Comparison of ENCODE assay signal across 17 cellular contexts in the genomic region with DNA sequence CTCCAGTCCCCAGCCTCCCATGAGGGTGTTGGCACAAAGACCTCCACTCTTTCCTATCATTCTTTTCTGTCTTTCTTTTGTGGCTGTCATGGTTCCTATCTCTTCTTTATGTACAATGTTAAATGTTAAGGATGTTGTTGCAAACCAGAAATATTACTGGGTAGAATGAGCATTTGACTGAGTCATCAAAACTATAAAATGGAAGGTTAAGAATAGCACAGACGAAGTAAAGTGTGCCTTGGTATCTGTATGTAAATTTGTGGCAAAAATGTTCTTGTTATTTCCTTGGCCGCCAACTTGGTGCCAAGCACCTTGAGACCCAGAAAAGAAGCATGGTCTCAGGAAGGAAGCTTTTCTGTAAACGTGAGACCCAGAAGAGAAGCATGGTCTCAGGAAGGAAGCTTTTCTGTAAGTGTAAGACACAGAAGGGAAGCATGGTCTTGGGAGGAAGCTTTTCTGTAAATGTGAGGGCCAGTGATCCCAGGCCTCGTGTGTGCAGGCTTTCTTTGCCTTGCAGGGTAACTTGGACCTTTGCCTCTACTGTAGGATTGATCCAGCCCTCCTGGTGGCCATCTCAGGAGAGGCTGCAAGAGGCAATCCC. TPM values are rescaled to one million over a fixed set of nuclear protein-coding genes. Genes with fewer than 3 reads are reported as not detected.
"Had no signal": no experiment of that assay in that cellular context is flagged by ENCODE, and none has a peak within 500 bp of the region (broad histone marks: within the 10 kb centered on the region; RNA-seq: fewer than 3 reads in every experiment).

No MANE protein-coding gene starts in this region.

- H3K36me3 ChIP-seq: adrenal gland, esophagus squamous epithelium, heart right ventricle, left lung had no signal

- H3K27ac ChIP-seq: adrenal gland, esophagus squamous epithelium, heart right ventricle, left lung, parathyroid adenoma, tibial nerve had no signal

- H3K4me3 Mint-ChIP-seq: activated naive CD4-positive, alpha-beta T cell treated with anti-CD3 and anti-CD28 coated beads, Interleukin-2, amount 10 ng/mL, durations not matched to agents 7 days and 5 days; memory B cell had no signal

- H3K36me3 Mint-ChIP-seq: activated naive CD4-positive, alpha-beta T cell treated with anti-CD3 and anti-CD28 coated beads, Interleukin-2, amount 10 ng/mL, durations not matched to agents 7 days and 5 days; memory B cell had no signal

- H3K4me1 Mint-ChIP-seq: activated naive CD4-positive, alpha-beta T cell treated with anti-CD3 and anti-CD28 coated beads, Interleukin-2, amount 10 ng/mL, durations not matched to agents 7 days and 5 days had no signal

- DNase-seq: activated CD4-positive, alpha-beta T cell treated with anti-CD3 and anti-CD28 coated beads, Interleukin-2, amount 50 U/mL, for 1 hour; activated CD4-positive, CD25-positive, alpha-beta regulatory T cell; activated naive CD4-positive, alpha-beta T cell treated with anti-CD3 and anti-CD28 coated beads, Interleukin-2, amount 10 ng/mL, durations not matched to agents 7 days and 5 days; activated T-cell treated with anti-CD3 and anti-CD28 coated beads for 4 hours; adrenal gland; central memory CD4-positive, alpha-beta T cell; esophagus squamous epithelium; heart right ventricle; left lung; retina had no signal

- H3K9me3 ChIP-seq: adrenal gland had no signal

- H3K4me1 ChIP-seq: adrenal gland, heart right ventricle, left lung, parathyroid adenoma, tibial nerve had no signal

- H3K9ac ChIP-seq: parathyroid adenoma had no signal

- H3K9me3 Mint-ChIP-seq: memory B cell had no signal

- H3K4me3 ChIP-seq: adrenal gland, esophagus squamous epithelium, heart right ventricle, left lung, tibial nerve had no signal

- ATAC-seq: heart right ventricle, left lung had no signal

- H2AFZ ChIP-seq: parathyroid adenoma had no signal

- H3K27ac Mint-ChIP-seq: activated naive CD4-positive, alpha-beta T cell treated with anti-CD3 and anti-CD28 coated beads, Interleukin-2, amount 10 ng/mL, durations not matched to agents 7 days and 5 days; activated T-helper 2 cell treated with anti-CD3 and anti-CD28 coated beads, Interferon-gamma antibody, Interleukin-2, Interleukin-4, amounts not matched to agents 10 μg/mL and 5 μg/mL and 100 μg/mL, durations not matched to agents 14 hours and 24 hours and 36 hours; memory B cell had no signal

RNA-seq across cellular contexts. Expression of gene PKP3, which starts 6.7 kb away (rescaled TPM):
- total RNA-seq: activated T-helper 2 cell treated with anti-CD3 and anti-CD28 coated beads, Interferon-gamma antibody, Interleukin-2, Interleukin-4, amounts not matched to agents 10 μg/mL and 5 μg/mL and 100 μg/mL, durations not matched to agents 14 hours and 24 hours and 36 hours; frontal cortex had no signal
- polyA plus RNA-seq: neural cell had no signal

RNA-seq across cellular contexts. Expression of gene ANO9, which starts 54.5 kb away (rescaled TPM):
- total RNA-seq: frontal cortex, skeletal muscle tissue had no signal
- polyA plus RNA-seq: neural cell had no signal
